23 cellular contexts compared by ENCODE assay signal in the genomic region with DNA sequence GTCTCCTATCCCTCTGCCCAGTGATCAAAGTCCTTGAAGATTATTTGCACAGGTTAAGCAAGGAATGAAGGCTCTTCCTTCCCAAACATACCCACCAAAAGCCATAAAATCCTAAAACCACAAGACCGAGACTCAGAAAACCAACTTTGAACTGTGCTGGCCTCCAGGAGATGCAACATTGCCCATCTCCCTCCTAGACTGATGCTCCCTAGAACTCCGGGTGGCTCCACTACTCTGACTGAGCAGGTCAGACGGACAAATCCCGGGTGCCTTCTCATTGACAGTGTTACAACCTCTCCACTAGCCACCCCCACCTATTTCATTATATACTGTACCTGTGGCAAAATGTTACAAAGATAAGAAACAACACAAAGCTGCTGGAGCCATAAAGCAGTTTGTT.
A peak's percentile ranks its signal among the peaks of the same experiment; 100 is the strongest.
DNase-seq lines count a peak whose midpoint lies in the region; ATAC-seq, FAIRE-seq and TF ChIP-seq lines count a peak whose summit lies in the region.
"Had no signal": no experiment of that assay in that cellular context is flagged by ENCODE, and none has a peak within 500 bp of the region (broad histone marks: within the 10 kb centered on the region; RNA-seq: fewer than 3 reads in every experiment).

No MANE protein-coding gene starts in this region.

- ATAC-seq in K562 (peak; percentile 48; the same call in 1 of the 3 replicates), mucosa of descending colon (peak; percentile 44)
- ATAC-seq in activated naive CD4-positive, alpha-beta T cell treated with anti-CD3 and anti-CD28 coated beads, Interleukin-2, amount 50 U/mL, for 72 hours, result no peak
- ATAC-seq: Right ventricle myocardium inferior had no signal

- H3K9me3 Mint-ChIP-seq in type B pancreatic cell, result no peaks in the 10 kb centered on the region
- no peaks in the 10 kb centered on the region for H3K9me3 Mint-ChIP-seq in activated naive CD4-positive, alpha-beta T cell treated with anti-CD3 and anti-CD28 coated beads, Interleukin-2, amount 50 U/mL, for 72 hours
- H3K9me3 Mint-ChIP-seq: CD8-positive, alpha-beta memory T cell had no signal

- in situ Hi-C loops in K562 (cut with MboI), result no loop called here
- in situ Hi-C loops in ACHN (cut with HindIII; ENCODE audit: low pct_ligation_motif_present, low pct_unique_long_range_greater_than_20kb, low sequenced_read_pairs), result no loop called here

- DNase-seq in DMS 273 (lab: John Stamatoyannopoulos, UW; ENCODE audit: unreplicated experiment), result peak; percentile 14
- DNase-seq in DMS 273 treated with DMSO at 0.1 percent for 48 hours (lab: John Stamatoyannopoulos, UW), result no peak
- DNase-seq in K562 (ENCODE audit: extremely low read depth in 1 of 4, low spot score in 3 of 4), result no peak
- no peak for DNase-seq in mucosa of descending colon
- no peak for DNase-seq in type B pancreatic cell (ENCODE audit: extremely low spot score, unreplicated experiment)
- no peak for DNase-seq in ACHN
- no peak for DNase-seq in NAMALWA (ENCODE audit: low spot score)
- DNase-seq in activated naive CD4-positive, alpha-beta T cell treated with anti-CD3 and anti-CD28 coated beads, Interleukin-2, amount 50 U/mL, for 72 hours (ENCODE audit: low spot score in 2 of 2), result no peak
- DNase-seq: CD8-positive, alpha-beta memory T cell; EL; GF-D8; NCI-H1694; NCI-H2081 treated with DMSO at 0.1 percent for 48 hours; NCI-H2171 treated with DMSO at 0.1 percent for 48 hours; NCI-H526; OCI-M1; SW 1271 had no signal

- H3K9ac ChIP-seq in K562 (ENCODE audit: insufficient read depth in 1 of 2, low read depth in 2 of 2, low read length in 2 of 2), result no peak overlapping the region
- H3K9ac ChIP-seq: KMS-11 had no signal

- H3K4me3 ChIP-seq in K562 (no peak overlapping the region), mucosa of descending colon (no peak overlapping the region)

- H3K36me3 ChIP-seq in K562 (ENCODE audit: control insufficient read depth, insufficient read depth, low read length), result no peaks in the 10 kb centered on the region
- H3K36me3 ChIP-seq in mucosa of descending colon (ENCODE audit: low read depth), result no peaks in the 10 kb centered on the region

- no peak overlapping the region for H3K27ac Mint-ChIP-seq in type B pancreatic cell
- H3K27ac Mint-ChIP-seq in activated naive CD4-positive, alpha-beta T cell treated with anti-CD3 and anti-CD28 coated beads, Interleukin-2, amount 50 U/mL, for 72 hours, result no peak overlapping the region

- no peak for FAIRE-seq in K562 (lab: Jason Lieb, UNC)
- FAIRE-seq: GM19239 had no signal

- H3K27me3 Mint-ChIP-seq in type B pancreatic cell, result no peaks in the 10 kb centered on the region
- H3K27me3 Mint-ChIP-seq: CD8-positive, alpha-beta memory T cell had no signal

- WGBS in K562 (ENCODE audit: insufficient coverage, low coverage, missing lambda C conversion rate), result 32% methylated on average over 4 of the region's 4 CpGs

- no peak for TF ChIP-seq POLR2A in K562 (conservative IDR thresholded peaks at IDR 0.05)

- peaks cover 26% of the 10 kb centered on the region for H3K4me1 Mint-ChIP-seq in type B pancreatic cell (ENCODE audit: unreplicated experiment)
- H3K4me1 Mint-ChIP-seq: CD8-positive, alpha-beta memory T cell had no signal

- H3K27ac ChIP-seq in K562 (ENCODE audit: extremely low read depth, low read depth, low read length), result no peak overlapping the region
- H3K27ac ChIP-seq: 22Rv1, C4-2B, HL-60, KMS-11 had no signal

- POLR2A ChIA-PET in K562 (lab: Yijun Ruan, JAX), result interaction anchor here (1.0 kb wide), 1 partner anchor 19 kb away, joined by 3 read pairs; no protein-coding TSS in a partner anchor

- CTCF ChIA-PET in K562 (lab: Yijun Ruan, JAX; ENCODE audit: low intra/inter-chr PET ratio), result no interaction called here

- TF ChIP-seq CTCF in K562 (IDR thresholded peaks at IDR 0.05 in 2 of 3, conservative IDR thresholded peaks at IDR 0.05 in 1 of 3; ENCODE audit: insufficient read depth in 2 of 3, low read depth in 1 of 3, low read length in 3 of 3), result no peak
- no peak for TF ChIP-seq CTCF in mucosa of descending colon (IDR thresholded peaks at IDR 0.05)
- TF ChIP-seq CTCF in type B pancreatic cell (conservative IDR thresholded peaks at IDR 0.05), result no peak

- no peaks in the 10 kb centered on the region for H3K27me3 ChIP-seq in K562 (ENCODE audit: control insufficient read depth in 2 of 2, insufficient read depth in 2 of 2, low read length in 2 of 2)

- intact Hi-C loops in K562 (cut with micrococcal nuclease), result no loop called here
- intact Hi-C loops in mucosa of descending colon (cut with DNase I, micrococcal nuclease), result no loop called here

- H3K9me3 ChIP-seq in K562 (replicated peaks; ENCODE audit: control insufficient read depth, insufficient read depth, low read depth, low read length) (no peaks in the 10 kb centered on the region), mucosa of descending colon (no peaks in the 10 kb centered on the region)

- TF ChIP-seq RAD21 in K562 (CRISPR knock-in tag; conservative IDR thresholded peaks at IDR 0.05 in 1 of 2, IDR thresholded peaks at IDR 0.05 in 1 of 2), result no peak

- H3K4me2 ChIP-seq in K562 (ENCODE audit: insufficient read depth, low read length), result no peak overlapping the region
- H3K4me2 ChIP-seq: KMS-11 had no signal

- BruUV-seq in K562 (replicated peaks; lab: Mats Ljungman, UMichigan), result no TSS peak

- no peaks in the 10 kb centered on the region for H3K79me2 ChIP-seq in K562 (ENCODE audit: control insufficient read depth, insufficient read depth, low read length)

- peak overlapping the region; percentile 23 for H3K4me3 Mint-ChIP-seq in type B pancreatic cell

- TF ChIP-seq EP300 in K562 (IDR thresholded peaks at IDR 0.05; ENCODE audit: low read length), result no peak

- peaks cover 0 to 5% of the 10 kb centered on the region in 2 experiments; a peak in 2 of 5 replicates for H3K4me1 ChIP-seq in K562 (replicated peaks in 1 of 2; ENCODE audit: control insufficient read depth in 2 of 2, insufficient read depth in 2 of 2, low read length in 2 of 2)
- H3K4me1 ChIP-seq in mucosa of descending colon (ENCODE audit: low read depth), result no peaks in the 10 kb centered on the region

- H4K20me1 ChIP-seq in K562 (replicated peaks; ENCODE audit: control insufficient read depth, insufficient read depth, low read length), result no peaks in the 10 kb centered on the region

- no peak overlapping the region for H2AFZ ChIP-seq in K562 (ENCODE audit: low read depth, low read length)

- H3K9me1 ChIP-seq in K562 (ENCODE audit: control insufficient read depth, insufficient read depth, low read length), result no peaks in the 10 kb centered on the region

- H3K36me3 Mint-ChIP-seq in type B pancreatic cell, result peaks cover 4% of the 10 kb centered on the region
- no peaks in the 10 kb centered on the region for H3K36me3 Mint-ChIP-seq in activated naive CD4-positive, alpha-beta T cell treated with anti-CD3 and anti-CD28 coated beads, Interleukin-2, amount 50 U/mL, for 72 hours
- H3K36me3 Mint-ChIP-seq: CD8-positive, alpha-beta memory T cell had no signal

TF ChIP-seq in K562, 482 proteins besides CTCF, POLR2A, EP300 and RAD21 (continues in another document):
- TF ChIP-seq, protein P1, sequence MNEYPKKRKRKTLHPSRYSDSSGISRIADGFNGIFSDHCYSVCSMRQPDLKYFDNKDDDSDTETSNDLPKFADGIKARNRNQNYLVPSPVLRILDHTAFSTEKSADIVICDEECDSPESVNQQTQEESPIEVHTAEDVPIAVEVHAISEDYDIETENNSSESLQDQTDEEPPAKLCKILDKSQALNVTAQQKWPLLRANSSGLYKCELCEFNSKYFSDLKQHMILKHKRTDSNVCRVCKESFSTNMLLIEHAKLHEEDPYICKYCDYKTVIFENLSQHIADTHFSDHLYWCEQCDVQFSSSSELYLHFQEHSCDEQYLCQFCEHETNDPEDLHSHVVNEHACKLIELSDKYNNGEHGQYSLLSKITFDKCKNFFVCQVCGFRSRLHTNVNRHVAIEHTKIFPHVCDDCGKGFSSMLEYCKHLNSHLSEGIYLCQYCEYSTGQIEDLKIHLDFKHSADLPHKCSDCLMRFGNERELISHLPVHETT (CRISPR knock-in tag; conservative IDR thresholded peaks at IDR 0.05 in 1 of 2, IDR thresholded peaks at IDR 0.05 in 1 of 2), result no peak
- no peak for TF ChIP-seq NR2C2 (CRISPR knock-in tag; IDR thresholded peaks at IDR 0.05)
- no peak for TF ChIP-seq NR2C2 (tag; IDR thresholded peaks at IDR 0.05)
- no peak for TF ChIP-seq ZFP36 (IDR thresholded peaks at IDR 0.05; ENCODE audit: low read depth, low read length, partially characterized antibody)
- TF ChIP-seq ZNF561 (CRISPR knock-in tag; conservative IDR thresholded peaks at IDR 0.05), result no peak
- TF ChIP-seq YY1 (IDR thresholded peaks at IDR 0.05; ENCODE audit: borderline replicate concordance in 1 of 3, control insufficient read depth in 1 of 3, extremely low read depth in 1 of 3, insufficient read depth in 3 of 3, insufficient read length in 1 of 3, insufficient replicate concordance in 2 of 3, low read depth in 1 of 3, low read length in 2 of 3), result no peak
- TF ChIP-seq POLR2H (tag; IDR thresholded peaks at IDR 0.05; ENCODE audit: low read depth), result no peak
- no peak for TF ChIP-seq ZC3H4 (CRISPR knock-in tag; IDR thresholded peaks at IDR 0.05; ENCODE audit: borderline replicate concordance)
- TF ChIP-seq, protein P2, sequence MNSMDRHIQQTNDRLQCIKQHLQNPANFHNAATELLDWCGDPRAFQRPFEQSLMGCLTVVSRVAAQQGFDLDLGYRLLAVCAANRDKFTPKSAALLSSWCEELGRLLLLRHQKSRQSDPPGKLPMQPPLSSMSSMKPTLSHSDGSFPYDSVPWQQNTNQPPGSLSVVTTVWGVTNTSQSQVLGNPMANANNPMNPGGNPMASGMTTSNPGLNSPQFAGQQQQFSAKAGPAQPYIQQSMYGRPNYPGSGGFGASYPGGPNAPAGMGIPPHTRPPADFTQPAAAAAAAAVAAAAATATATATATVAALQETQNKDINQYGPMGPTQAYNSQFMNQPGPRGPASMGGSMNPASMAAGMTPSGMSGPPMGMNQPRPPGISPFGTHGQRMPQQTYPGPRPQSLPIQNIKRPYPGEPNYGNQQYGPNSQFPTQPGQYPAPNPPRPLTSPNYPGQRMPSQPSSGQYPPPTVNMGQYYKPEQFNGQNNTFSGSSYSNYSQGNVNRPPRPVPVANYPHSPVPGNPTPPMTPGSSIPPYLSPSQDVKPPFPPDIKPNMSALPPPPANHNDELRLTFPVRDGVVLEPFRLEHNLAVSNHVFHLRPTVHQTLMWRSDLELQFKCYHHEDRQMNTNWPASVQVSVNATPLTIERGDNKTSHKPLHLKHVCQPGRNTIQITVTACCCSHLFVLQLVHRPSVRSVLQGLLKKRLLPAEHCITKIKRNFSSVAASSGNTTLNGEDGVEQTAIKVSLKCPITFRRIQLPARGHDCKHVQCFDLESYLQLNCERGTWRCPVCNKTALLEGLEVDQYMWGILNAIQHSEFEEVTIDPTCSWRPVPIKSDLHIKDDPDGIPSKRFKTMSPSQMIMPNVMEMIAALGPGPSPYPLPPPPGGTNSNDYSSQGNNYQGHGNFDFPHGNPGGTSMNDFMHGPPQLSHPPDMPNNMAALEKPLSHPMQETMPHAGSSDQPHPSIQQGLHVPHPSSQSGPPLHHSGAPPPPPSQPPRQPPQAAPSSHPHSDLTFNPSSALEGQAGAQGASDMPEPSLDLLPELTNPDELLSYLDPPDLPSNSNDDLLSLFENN (IDR thresholded peaks at IDR 0.05; ENCODE audit: low read depth in 2 of 2, low read length in 2 of 2), result no peak
- no peak for TF ChIP-seq PRMT5 (CRISPR knock-in tag; IDR thresholded peaks at IDR 0.05)
- no peak for TF ChIP-seq ZNF140 (CRISPR knock-in tag; IDR thresholded peaks at IDR 0.05)

Comparison
In these comparisons a context has a peak if more than half of its experiments do, and no peak if none do; other contexts are left out.
1. ATAC-seq: peak in K562 (single experiment) and mucosa of descending colon (single experiment); none in activated naive CD4-positive, alpha-beta T cell treated with anti-CD3 and anti-CD28 coated beads, Interleukin-2, amount 50 U/mL, for 72 hours (0 of 2).